In the genomic region with DNA sequence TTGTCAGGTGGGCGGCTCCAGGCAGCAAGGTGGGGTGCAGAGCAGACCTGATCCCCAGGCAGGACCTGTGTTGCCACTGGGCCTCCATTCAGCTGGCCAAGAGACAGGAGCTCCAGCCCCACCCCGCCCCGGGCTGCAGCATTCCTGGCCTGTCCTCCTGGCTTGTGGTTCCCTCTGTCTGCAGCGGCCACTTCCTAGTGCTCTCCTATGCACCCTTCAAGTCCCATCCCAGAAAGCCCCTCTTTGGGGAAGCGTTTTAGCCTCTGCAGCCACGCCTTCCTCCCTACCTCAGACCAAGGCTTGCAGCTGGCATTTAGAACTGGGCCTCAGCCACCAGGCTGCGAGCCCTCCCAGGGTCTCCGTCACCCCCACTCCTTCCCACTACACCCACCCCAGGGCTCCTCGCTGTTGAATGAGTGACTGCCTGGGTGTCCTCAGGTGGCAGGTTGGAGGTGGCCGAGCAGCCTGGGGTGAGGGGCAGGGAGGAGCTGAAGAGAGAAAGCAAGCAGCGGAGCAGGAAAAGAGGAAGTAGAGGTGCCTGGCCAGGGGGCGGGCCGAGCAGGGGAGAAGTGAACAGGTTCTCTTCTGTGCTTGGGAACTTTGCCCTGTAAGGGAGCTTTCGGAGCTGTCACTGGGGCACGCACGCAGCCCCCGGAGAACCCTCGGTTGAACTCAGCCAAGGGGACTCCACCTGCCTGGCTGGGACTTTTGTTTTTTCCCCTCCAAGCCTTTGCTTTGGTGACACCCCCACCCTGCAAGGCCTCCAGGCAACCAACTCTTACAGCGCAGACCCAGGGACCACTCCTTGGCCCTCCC, we compare ENCODE assay signal across 1 cellular context.
TF ChIP-seq lines count a peak whose summit lies in the region.

No MANE protein-coding gene starts in this region.

TF ChIP-seq in HepG2, 621 proteins besides CTCF, POLR2A, EP300 and RAD21 (continued from another document and continues in another):
- TF ChIP-seq LBX2 (CRISPR knock-in tag; IDR thresholded peaks at IDR 0.05; ENCODE audit: borderline replicate concordance) = no peak
- TF ChIP-seq FOXA3 (CRISPR knock-in tag; IDR thresholded peaks at IDR 0.05) = 0 out of 2 replicates have a peak, but pooled peaks have one; percentile 26
- no peak for TF ChIP-seq SOX13 (IDR thresholded peaks at IDR 0.05)
- TF ChIP-seq SOX13 (CRISPR knock-in tag; conservative IDR thresholded peaks at IDR 0.05 in 1 of 2, IDR thresholded peaks at IDR 0.05 in 1 of 2) = no peak
- TF ChIP-seq ZNF646 (CRISPR knock-in tag; IDR thresholded peaks at IDR 0.05) = no peak
- peak; percentile 99 for TF ChIP-seq ZSCAN25 (CRISPR knock-in tag; IDR thresholded peaks at IDR 0.05)
- no peak for TF ChIP-seq CCAR2 (optimal IDR thresholded peaks at IDR 0.05; ENCODE audit: low read depth, low read length)
- TF ChIP-seq REXO4 (CRISPR knock-in tag; IDR thresholded peaks at IDR 0.05; ENCODE audit: borderline replicate concordance) = no peak
- TF ChIP-seq ISL2 (CRISPR knock-in tag; IDR thresholded peaks at IDR 0.05) = peak; percentile 28; the same call in 1 of the 2 replicates
- no peak for TF ChIP-seq ZBTB33 (CRISPR knock-in tag; IDR thresholded peaks at IDR 0.05)
- no peak for TF ChIP-seq ZNF382 (CRISPR knock-in tag; IDR thresholded peaks at IDR 0.05; ENCODE audit: borderline replicate concordance)
- TF ChIP-seq NCOA2 (CRISPR knock-in tag; IDR thresholded peaks at IDR 0.05) = peak; percentile 18; the same call in 1 of the 2 replicates
- no peak; the same call in 1 of the 2 replicates for TF ChIP-seq ZNF703 (CRISPR knock-in tag; IDR thresholded peaks at IDR 0.05; ENCODE audit: borderline replicate concordance)
- TF ChIP-seq ZNF264 (CRISPR knock-in tag; IDR thresholded peaks at IDR 0.05) = 0 out of 2 replicates have a peak, but pooled peaks have one; percentile 15
- peak; percentile 21 for TF ChIP-seq TAF1 (CRISPR knock-in tag; IDR thresholded peaks at IDR 0.05)
- TF ChIP-seq, protein P1, sequence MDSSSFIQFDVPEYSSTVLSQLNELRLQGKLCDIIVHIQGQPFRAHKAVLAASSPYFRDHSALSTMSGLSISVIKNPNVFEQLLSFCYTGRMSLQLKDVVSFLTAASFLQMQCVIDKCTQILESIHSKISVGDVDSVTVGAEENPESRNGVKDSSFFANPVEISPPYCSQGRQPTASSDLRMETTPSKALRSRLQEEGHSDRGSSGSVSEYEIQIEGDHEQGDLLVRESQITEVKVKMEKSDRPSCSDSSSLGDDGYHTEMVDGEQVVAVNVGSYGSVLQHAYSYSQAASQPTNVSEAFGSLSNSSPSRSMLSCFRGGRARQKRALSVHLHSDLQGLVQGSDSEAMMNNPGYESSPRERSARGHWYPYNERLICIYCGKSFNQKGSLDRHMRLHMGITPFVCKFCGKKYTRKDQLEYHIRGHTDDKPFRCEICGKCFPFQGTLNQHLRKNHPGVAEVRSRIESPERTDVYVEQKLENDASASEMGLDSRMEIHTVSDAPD (CRISPR knock-in tag; IDR thresholded peaks at IDR 0.05) = no peak
- peak; percentile 44; the same call in 1 of the 2 replicates for TF ChIP-seq ZGPAT (CRISPR knock-in tag; IDR thresholded peaks at IDR 0.05)
- TF ChIP-seq NFYC (CRISPR knock-in tag; IDR thresholded peaks at IDR 0.05) = peak; percentile 17; the same call in 1 of the 2 replicates
- TF ChIP-seq, protein P2, sequence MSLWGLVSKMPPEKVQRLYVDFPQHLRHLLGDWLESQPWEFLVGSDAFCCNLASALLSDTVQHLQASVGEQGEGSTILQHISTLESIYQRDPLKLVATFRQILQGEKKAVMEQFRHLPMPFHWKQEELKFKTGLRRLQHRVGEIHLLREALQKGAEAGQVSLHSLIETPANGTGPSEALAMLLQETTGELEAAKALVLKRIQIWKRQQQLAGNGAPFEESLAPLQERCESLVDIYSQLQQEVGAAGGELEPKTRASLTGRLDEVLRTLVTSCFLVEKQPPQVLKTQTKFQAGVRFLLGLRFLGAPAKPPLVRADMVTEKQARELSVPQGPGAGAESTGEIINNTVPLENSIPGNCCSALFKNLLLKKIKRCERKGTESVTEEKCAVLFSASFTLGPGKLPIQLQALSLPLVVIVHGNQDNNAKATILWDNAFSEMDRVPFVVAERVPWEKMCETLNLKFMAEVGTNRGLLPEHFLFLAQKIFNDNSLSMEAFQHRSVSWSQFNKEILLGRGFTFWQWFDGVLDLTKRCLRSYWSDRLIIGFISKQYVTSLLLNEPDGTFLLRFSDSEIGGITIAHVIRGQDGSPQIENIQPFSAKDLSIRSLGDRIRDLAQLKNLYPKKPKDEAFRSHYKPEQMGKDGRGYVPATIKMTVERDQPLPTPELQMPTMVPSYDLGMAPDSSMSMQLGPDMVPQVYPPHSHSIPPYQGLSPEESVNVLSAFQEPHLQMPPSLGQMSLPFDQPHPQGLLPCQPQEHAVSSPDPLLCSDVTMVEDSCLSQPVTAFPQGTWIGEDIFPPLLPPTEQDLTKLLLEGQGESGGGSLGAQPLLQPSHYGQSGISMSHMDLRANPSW (CRISPR knock-in tag; IDR thresholded peaks at IDR 0.05; ENCODE audit: borderline replicate concordance) = no peak
- TF ChIP-seq ZNF350 (CRISPR knock-in tag; IDR thresholded peaks at IDR 0.05; ENCODE audit: borderline replicate concordance, low read depth) = no peak
- TF ChIP-seq ZFX (CRISPR knock-in tag; IDR thresholded peaks at IDR 0.05; ENCODE audit: low read depth) = peak; percentile 74
- no peak for TF ChIP-seq ZMAT5 (CRISPR knock-in tag; IDR thresholded peaks at IDR 0.05; ENCODE audit: borderline replicate concordance, low read depth)
- 0 out of 2 replicates have a peak, but pooled peaks have one; percentile 4 for TF ChIP-seq ZBTB38 (CRISPR knock-in tag; IDR thresholded peaks at IDR 0.05)
- TF ChIP-seq, protein P3, sequence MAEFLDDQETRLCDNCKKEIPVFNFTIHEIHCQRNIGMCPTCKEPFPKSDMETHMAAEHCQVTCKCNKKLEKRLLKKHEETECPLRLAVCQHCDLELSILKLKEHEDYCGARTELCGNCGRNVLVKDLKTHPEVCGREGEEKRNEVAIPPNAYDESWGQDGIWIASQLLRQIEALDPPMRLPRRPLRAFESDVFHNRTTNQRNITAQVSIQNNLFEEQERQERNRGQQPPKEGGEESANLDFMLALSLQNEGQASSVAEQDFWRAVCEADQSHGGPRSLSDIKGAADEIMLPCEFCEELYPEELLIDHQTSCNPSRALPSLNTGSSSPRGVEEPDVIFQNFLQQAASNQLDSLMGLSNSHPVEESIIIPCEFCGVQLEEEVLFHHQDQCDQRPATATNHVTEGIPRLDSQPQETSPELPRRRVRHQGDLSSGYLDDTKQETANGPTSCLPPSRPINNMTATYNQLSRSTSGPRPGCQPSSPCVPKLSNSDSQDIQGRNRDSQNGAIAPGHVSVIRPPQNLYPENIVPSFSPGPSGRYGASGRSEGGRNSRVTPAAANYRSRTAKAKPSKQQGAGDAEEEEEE (CRISPR knock-in tag; IDR thresholded peaks at IDR 0.05; ENCODE audit: borderline replicate concordance) = no peak
- TF ChIP-seq IKZF5 (CRISPR knock-in tag; IDR thresholded peaks at IDR 0.05) = 0 out of 2 replicates have a peak, but pooled peaks have one; percentile 34
- no peak for TF ChIP-seq DPF2 (CRISPR knock-in tag; IDR thresholded peaks at IDR 0.05; ENCODE audit: borderline replicate concordance, low read depth)
- TF ChIP-seq DZIP1 (CRISPR knock-in tag; IDR thresholded peaks at IDR 0.05) = no peak
